Comparison of ENCODE assay signal across 27 cellular contexts in genomic region chr6:84018453-84019061, GRCh38. TPM values are rescaled to one million over a fixed set of nuclear protein-coding genes. Genes with fewer than 3 reads are reported as not detected.
DNase-seq lines count a peak whose midpoint lies in the region; ATAC-seq and TF ChIP-seq lines count a peak whose summit lies in the region.
"Had no signal": no experiment of that assay in that cellular context is flagged by ENCODE, and none has a peak within 500 bp of the region (broad histone marks: within the 10 kb centered on the region; RNA-seq: fewer than 3 reads in every experiment).

No MANE protein-coding gene starts in this region.

- no peak overlapping the region for H2AK5ac ChIP-seq in trophoblast cell (ENCODE audit: low read length)

- H3K27ac ChIP-seq in WERI-Rb-1 (peak overlapping the region; percentile 6), iPS-20b (ENCODE audit: low read length) (no peak overlapping the region), trophoblast cell (ENCODE audit: low read depth, low read length) (no peak overlapping the region), lower lobe of right lung (no peak overlapping the region)
- H3K27ac ChIP-seq: BLaER1, epithelial cell of prostate, skin epidermis had no signal

- H3K23ac ChIP-seq in trophoblast cell (ENCODE audit: low read length), result no peak overlapping the region

- H3K9ac ChIP-seq in iPS-20b (ENCODE audit: low read depth, low read length) (no peak overlapping the region; the same call in 1 of the 2 replicates), trophoblast cell (ENCODE audit: low read length) (no peak overlapping the region)
- H3K9ac ChIP-seq: BLaER1 had no signal

- TF ChIP-seq CTCF in WERI-Rb-1 (IDR thresholded peaks at IDR 0.05; ENCODE audit: low read depth, low read length) (no peak), lower lobe of right lung (IDR thresholded peaks at IDR 0.05) (no peak)

- no peak overlapping the region for H3K4me2 ChIP-seq in trophoblast cell (ENCODE audit: low read length)
- H3K4me2 ChIP-seq: BLaER1 had no signal

- ATAC-seq in HG02885 (IDR thresholded peaks at IDR 0.05; ENCODE audit: poor library complexity, unreplicated experiment) (no peak), lower lobe of right lung (no peak)
- ATAC-seq: activated CD8-positive, alpha-beta T cell treated with anti-CD3 and anti-CD28 coated beads, Interleukin-2, amount 10 ng/mL, durations not matched to agents 7 days and 5 days; natural killer cell; Panc1; stimulated activated naive B cell treated with anti-CD40 and anti-IgM and Interleukin-4, amounts not matched to agents 10 μg/mL and 1 μg/mL and 100 μg/mL, for 72 hours had no signal

- H4K12ac ChIP-seq in trophoblast cell (ENCODE audit: low read depth, low read length), result no peak overlapping the region

- no peak overlapping the region for H3K18ac ChIP-seq in trophoblast cell (ENCODE audit: low read length)

- H2BK120ac ChIP-seq in trophoblast cell (ENCODE audit: insufficient read depth, low read length, poor library complexity), result no peak overlapping the region

- no peak overlapping the region for H2BK12ac ChIP-seq in trophoblast cell (ENCODE audit: low read length)

- H3K4me3 ChIP-seq in WERI-Rb-1 (ENCODE audit: low read depth, low read length), result no peak overlapping the region; the same call in 1 of the 2 replicates
- peak overlapping the region; percentile 44; the same call in 1 of the 2 replicates for H3K4me3 ChIP-seq in iPS-20b (ENCODE audit: low read length)
- H3K4me3 ChIP-seq in trophoblast cell (ENCODE audit: low read depth, low read length), result no peak overlapping the region
- no peak overlapping the region for H3K4me3 ChIP-seq in lower lobe of right lung
- H3K4me3 ChIP-seq: BLaER1, GM12878, skin epidermis had no signal

- H3K79me1 ChIP-seq in trophoblast cell (ENCODE audit: low read length), result no peaks in the 10 kb centered on the region

- no peak overlapping the region for H3K4ac ChIP-seq in trophoblast cell (ENCODE audit: low read depth, low read length)

- peaks cover 5% of the 10 kb centered on the region; the same call in 1 of the 2 replicates for H3K4me1 ChIP-seq in iPS-20b (ENCODE audit: insufficient read depth, low read length)
- H3K4me1 ChIP-seq in trophoblast cell (ENCODE audit: control insufficient read depth in 1 of 2, insufficient read depth in 2 of 2, low read length in 2 of 2), result no peaks in the 10 kb centered on the region
- no peaks in the 10 kb centered on the region for H3K4me1 ChIP-seq in lower lobe of right lung
- H3K4me1 ChIP-seq: BLaER1 had no signal

- no peaks in the 10 kb centered on the region for H3K9me3 ChIP-seq in WERI-Rb-1 (ENCODE audit: severe bottlenecking)
- no peaks in the 10 kb centered on the region for H3K9me3 ChIP-seq in iPS-20b (ENCODE audit: insufficient read depth, low read depth, low read length)
- H3K9me3 ChIP-seq in trophoblast cell (ENCODE audit: insufficient read depth, low read depth, low read length), result no peaks in the 10 kb centered on the region
- H3K9me3 ChIP-seq in lower lobe of right lung, result no peaks in the 10 kb centered on the region
- H3K9me3 ChIP-seq: BLaER1 had no signal

- H3K27me3 ChIP-seq in WERI-Rb-1 (ENCODE audit: insufficient read depth, low read depth, severe bottlenecking) (no peaks in the 10 kb centered on the region), iPS-20b (ENCODE audit: insufficient read depth, low read length) (no peaks in the 10 kb centered on the region), trophoblast cell (ENCODE audit: insufficient read depth, low read length) (no peaks in the 10 kb centered on the region), lower lobe of right lung (ENCODE audit: low read depth) (no peaks in the 10 kb centered on the region)
- H3K27me3 ChIP-seq: BLaER1 had no signal

- WGBS in trophoblast cell (ENCODE audit: extremely low coverage, insufficient coverage, insufficient read length), result no CpG with 5 or more reads among the region's 1 CpG

- no peak overlapping the region for H4K91ac ChIP-seq in trophoblast cell (ENCODE audit: low read depth, low read length)

- H2BK5ac ChIP-seq in trophoblast cell (ENCODE audit: low read depth, low read length, poor library complexity), result no peak overlapping the region

- DNase-seq in NCI-H524 (lab: John Stamatoyannopoulos, UW) (peak; percentile 53 to 77), WERI-Rb-1 (peak; percentile 31), trophoblast cell (peak; percentile 25 to 80), lower lobe of right lung (no peak), NCI-H2107 treated with DMSO at 0.1 percent for 48 hours (lab: John Stamatoyannopoulos, UW; ENCODE audit: unreplicated experiment) (no peak)
- DNase-seq: activated CD4-positive, alpha-beta T cell treated with anti-CD3 and anti-CD28 coated beads for 1 hour; activated CD8-positive, alpha-beta T cell treated with anti-CD3 and anti-CD28 coated beads, Interleukin-2, amount 10 ng/mL, durations not matched to agents 7 days and 5 days; DMS 273 treated with DMSO at 0.1 percent for 48 hours; EL; kidney; natural killer cell; NCI-H1436 treated with DMSO at 0.1 percent for 48 hours; NCI-H2107; NCI-H446 treated with DMSO at 0.1 percent for 48 hours; NK-92 treated with Interleukin-12 subunit alpha and Interleukin-12 subunit beta, amount 100 ng/mL, for 24 hours; SHP77; stimulated activated naive B cell treated with anti-CD40 and anti-IgM and Interleukin-4, amounts not matched to agents 10 μg/mL and 1 μg/mL and 100 μg/mL, for 72 hours had no signal

- no peak overlapping the region for H3K14ac ChIP-seq in trophoblast cell (ENCODE audit: low read length)

- H3K36me3 ChIP-seq in WERI-Rb-1, result no peaks in the 10 kb centered on the region
- H3K36me3 ChIP-seq in iPS-20b (ENCODE audit: insufficient read depth, low read depth, low read length), result no peaks in the 10 kb centered on the region
- H3K36me3 ChIP-seq in trophoblast cell (ENCODE audit: control insufficient read depth in 1 of 2, insufficient read depth in 2 of 2, low read length in 2 of 2), result no peaks in the 10 kb centered on the region
- H3K36me3 ChIP-seq in lower lobe of right lung, result no peaks in the 10 kb centered on the region
- H3K36me3 ChIP-seq: BLaER1 had no signal

- intact Hi-C loops in lower lobe of right lung (cut with DNase I), result no loop called here

- no peak overlapping the region for H4K8ac ChIP-seq in trophoblast cell (ENCODE audit: low read depth, low read length)

- no peaks in the 10 kb centered on the region for H3K79me2 ChIP-seq in trophoblast cell (ENCODE audit: control insufficient read depth, insufficient read depth, low read length, poor library complexity)

- H2AFZ ChIP-seq in trophoblast cell (ENCODE audit: insufficient read depth, low read length, poor library complexity), result no peak overlapping the region

RNA-seq across cellular contexts. Expression of gene MRAP2, which starts 15.0 kb away (rescaled TPM):
- 3.2 and 3.9 TPM in 2 replicates for polyA plus RNA-seq in trophoblast cell (2013)
- total RNA-seq in lower lobe of right lung, result 0.74 TPM
- total RNA-seq: activated CD8-positive, alpha-beta T cell treated with anti-CD3 and anti-CD28 coated beads, Interleukin-2, amount 10 ng/mL, durations not matched to agents 7 days and 5 days; activated naive CD4-positive, alpha-beta T cell treated with anti-CD3 and anti-CD28 coated beads, Interleukin-2, amount 50 U/mL, for 72 hours; GM12878; natural killer cell; T-helper 2 cell treated with Interferon-gamma antibody and Interleukin-4, amounts not matched to agents 100 ng/mL and 5 ng/mL, for 36 hours had no signal
- polyA plus RNA-seq: AG04450, GM12878 had no signal

Comparison
In these comparisons a context has a peak if more than half of its experiments do, and no peak if none do; other contexts are left out.
1. DNase-seq: peak in NCI-H524 (2 of 2), WERI-Rb-1 (single experiment) and trophoblast cell (2 of 2); none in lower lobe of right lung (single experiment) and NCI-H2107 treated with DMSO at 0.1 percent for 48 hours (single experiment).